ENCODE assay signal across 15 cellular contexts in the genomic region with DNA sequence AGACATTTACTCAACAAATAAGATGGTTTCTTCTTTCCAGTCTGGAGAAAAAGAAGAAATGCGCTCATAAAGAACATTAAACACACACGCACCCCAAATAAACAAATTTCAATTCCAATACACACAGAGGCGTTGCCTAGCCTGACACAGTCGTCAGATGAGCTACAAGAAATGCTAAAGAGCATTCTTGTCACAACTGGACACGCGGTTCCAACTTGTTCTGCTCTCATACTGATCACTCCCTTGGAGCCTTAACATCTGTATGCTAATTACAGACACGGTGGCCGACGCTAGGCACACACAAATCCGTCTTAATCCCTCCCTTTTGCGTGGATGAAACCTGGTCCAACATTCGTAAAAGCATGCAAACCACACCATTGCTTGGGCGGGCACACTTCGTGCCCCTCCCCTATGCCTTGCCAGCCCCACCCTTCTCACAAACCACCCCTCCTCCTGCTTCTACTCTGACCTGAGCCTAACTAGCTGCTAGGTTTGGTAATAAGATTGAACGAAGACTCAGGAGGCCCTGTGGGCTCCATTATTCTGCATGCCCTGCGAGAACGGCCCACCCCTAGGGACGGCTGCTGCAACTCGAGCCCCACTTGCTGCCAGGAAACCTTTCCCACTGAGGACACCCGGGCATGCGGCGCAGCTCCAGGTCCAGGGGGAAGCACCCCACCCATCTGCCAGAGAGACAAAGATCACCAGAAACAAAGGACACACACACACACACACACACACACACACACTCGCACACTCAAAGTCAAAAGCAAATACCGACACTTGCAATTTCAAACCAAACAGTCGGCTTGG. TPM values are rescaled to one million over a fixed set of nuclear protein-coding genes. Genes with fewer than 3 reads are reported as not detected.
DNase-seq lines count a peak whose midpoint lies in the region; ATAC-seq and TF ChIP-seq lines count a peak whose summit lies in the region.
"Had no signal": no experiment of that assay in that cellular context is flagged by ENCODE, and none has a peak within 500 bp of the region (broad histone marks: within the 10 kb centered on the region; RNA-seq: fewer than 3 reads in every experiment).

No MANE protein-coding gene starts in this region.

- H3K27ac Mint-ChIP-seq in endodermal cell, result no peak overlapping the region

- no peaks in the 10 kb centered on the region for H3K9me3 ChIP-seq in endodermal cell (ENCODE audit: control insufficient read depth, low read length)
- H3K9me3 ChIP-seq: neutrophil had no signal

- no peaks in the 10 kb centered on the region for H3K36me3 ChIP-seq in endodermal cell (ENCODE audit: control insufficient read depth, insufficient read depth, low read length)
- H3K36me3 ChIP-seq: neutrophil had no signal

- H3K4me1 ChIP-seq in endodermal cell (ENCODE audit: control insufficient read depth, insufficient read depth, low read length), result peaks cover 3% of the 10 kb centered on the region

- H3K4me3 ChIP-seq in endodermal cell (ENCODE audit: low read length), result peak overlapping the region; percentile 73

- no peaks in the 10 kb centered on the region for H3K36me3 Mint-ChIP-seq in endodermal cell (ENCODE audit: low read depth)

- peaks cover 35% of the 10 kb centered on the region for H3K27me3 Mint-ChIP-seq in endodermal cell (ENCODE audit: insufficient read depth)

- no peak overlapping the region for H3K4me3 Mint-ChIP-seq in endodermal cell

- peaks cover 7% of the 10 kb centered on the region for H3K4me1 Mint-ChIP-seq in endodermal cell

- H3K27me3 ChIP-seq in endodermal cell (ENCODE audit: control insufficient read depth, insufficient read depth, low read length, poor library complexity, severe bottlenecking), result peaks cover 98% of the 10 kb centered on the region

- peak; percentile 79 for DNase-seq in G401 (ENCODE audit: low spot score)
- peak; percentile 77 to 82 for DNase-seq in NCI-H187 (lab: John Stamatoyannopoulos, UW)
- peak; percentile 53 for DNase-seq in endodermal cell
- DNase-seq in occipital lobe (lab: John Stamatoyannopoulos, UW), result peak; percentile 36
- no peak for DNase-seq in NCI-H2081 treated with DMSO at 0.1 percent for 48 hours (lab: John Stamatoyannopoulos, UW)
- DNase-seq in epidermal melanocyte (ENCODE audit: insufficient read length, low spot score), result no peak
- DNase-seq: activated naive CD4-positive, alpha-beta T cell treated with anti-CD3 and anti-CD28 coated beads, Interleukin-2, amount 50 U/mL, for 16 hours; NCI-H1092 treated with DMSO at 0.1 percent for 48 hours had no signal

- no peak for ATAC-seq in HG03378 (IDR thresholded peaks at IDR 0.05; ENCODE audit: unreplicated experiment)

- no peaks in the 10 kb centered on the region for H3K9me3 Mint-ChIP-seq in endodermal cell

- WGBS in endodermal cell (ENCODE audit: insufficient coverage in 1 of 2, insufficient read length in 1 of 2), 2 experiments, result 42 to 47% methylated on average over 9 to 25 of the region's 25 CpGs

- H3K27ac ChIP-seq in endodermal cell (ENCODE audit: low read depth, low read length), result peak overlapping the region; percentile 26
- H3K27ac ChIP-seq: neutrophil, SK-N-MC, skin epidermis had no signal

- H3K9ac ChIP-seq in endodermal cell (ENCODE audit: extremely low read depth, low read length, poor library complexity, severe bottlenecking), result no peak overlapping the region

- TF ChIP-seq CTCF in endodermal cell (conservative IDR thresholded peaks at IDR 0.05), result no peak

- in situ Hi-C loops in G401 (cut with HindIII; ENCODE audit: low sequenced_read_pairs), result no loop called here

RNA-seq across cellular contexts. Expression of a gene that starts 1.2 kb away (rescaled TPM):
- total RNA-seq in G401 (2014; rRNA removed; shearing (Covaris generic)), result not detected in 2 replicates
- total RNA-seq in endodermal cell (1 to 10 TPM in 1 of 2 donors, under 1 TPM in 1; 0.24 to 1.8 TPM), occipital lobe (18.9 TPM)
- polyA plus RNA-seq in endodermal cell (2013, experiment 1 of 2), result 15.9 TPM
- 11.8 TPM for polyA plus RNA-seq in endodermal cell (2013, experiment 2 of 2)
- total RNA-seq: bronchial epithelial cell, HT1080, lung microvascular endothelial cell had no signal

Comparison
In these comparisons a context has a peak if more than half of its experiments do, and no peak if none do; other contexts are left out.
1. DNase-seq: peak in G401 (single experiment), NCI-H187 (2 of 2), endodermal cell (single experiment) and occipital lobe (single experiment); none in NCI-H2081 treated with DMSO at 0.1 percent for 48 hours (single experiment) and epidermal melanocyte (single experiment).